In genomic region chr2:9990735-9991134, GRCh38 we compare ENCODE assay signal across 13 cellular contexts. TPM values are rescaled to one million over a fixed set of nuclear protein-coding genes. Genes with fewer than 3 reads are reported as not detected.
DNase-seq lines count a peak whose midpoint lies in the region; ATAC-seq and TF ChIP-seq lines count a peak whose summit lies in the region.
"Had no signal": no experiment of that assay in that cellular context is flagged by ENCODE, and none has a peak within 500 bp of the region (broad histone marks: within the 10 kb centered on the region; RNA-seq: fewer than 3 reads in every experiment).

No MANE protein-coding gene starts in this region.

- no peaks in the 10 kb centered on the region for H3K9me1 ChIP-seq in IMR-90 (ENCODE audit: insufficient read depth, low read length)

- no peak for TF ChIP-seq POLR2A in IMR-90 (IDR thresholded peaks at IDR 0.05; ENCODE audit: low read depth, low read length)

- no peak overlapping the region for H2AK9ac ChIP-seq in IMR-90 (replicated peaks; ENCODE audit: low read depth, low read length, poor library complexity)

- 73% methylated on average over 2 of the region's 6 CpGs; no CpG with 5 or more reads in 1 of the 2 experiments for WGBS in IMR-90 (ENCODE audit: extremely low coverage in 2 of 2, insufficient read length in 1 of 2), 2 experiments

- H3K9me3 Mint-ChIP-seq in activated CD4-positive, alpha-beta memory T cell treated with anti-CD3 and anti-CD28 coated beads, Interleukin-2, amount 10 ng/mL, durations not matched to agents 7 days and 5 days: no peaks in the 10 kb centered on the region
- no peaks in the 10 kb centered on the region for H3K9me3 Mint-ChIP-seq in T-helper 2 cell treated with Interferon-gamma antibody and Interleukin-4, amounts not matched to agents 5 μg/mL and 100 μg/mL, for 36 hours
- no peaks in the 10 kb centered on the region for H3K9me3 Mint-ChIP-seq in activated T-helper 1 cell treated with anti-CD3 and anti-CD28 coated beads, Interleukin-12 subunit alpha, Interleukin-12 subunit beta, Interleukin-2, Interleukin-4 antibody, amounts not matched to agents 30 ng/mL and 10 ng/mL and 1 ng/mL, durations not matched to agents 14 hours and 24 hours and 36 hours
- H3K9me3 Mint-ChIP-seq: central memory CD8-positive, alpha-beta T cell had no signal

- in situ Hi-C loops in IMR-90 (cut with MboI; ENCODE audit: low sequenced_read_pairs): no loop called here

- intact Hi-C loops in IMR-90 (cut with micrococcal nuclease): no loop called here
- intact Hi-C loops in activated T-helper 1 cell treated with anti-CD3 and anti-CD28 coated beads, Interleukin-12 subunit alpha, Interleukin-12 subunit beta, Interleukin-2, Interleukin-4 antibody, amounts not matched to agents 30 ng/mL and 10 ng/mL and 1 ng/mL, durations not matched to agents 14 hours and 24 hours and 36 hours (cut with micrococcal nuclease): no loop called here

- no peaks in the 10 kb centered on the region for H3K36me3 Mint-ChIP-seq in activated CD4-positive, alpha-beta memory T cell treated with anti-CD3 and anti-CD28 coated beads, Interleukin-2, amount 10 ng/mL, durations not matched to agents 7 days and 5 days (ENCODE audit: low read depth)
- no peaks in the 10 kb centered on the region for H3K36me3 Mint-ChIP-seq in T-helper 2 cell treated with Interferon-gamma antibody and Interleukin-4, amounts not matched to agents 5 μg/mL and 100 μg/mL, for 36 hours (ENCODE audit: low read depth)
- no peaks in the 10 kb centered on the region for H3K36me3 Mint-ChIP-seq in activated T-helper 1 cell treated with anti-CD3 and anti-CD28 coated beads, Interleukin-12 subunit alpha, Interleukin-12 subunit beta, Interleukin-2, Interleukin-4 antibody, amounts not matched to agents 30 ng/mL and 10 ng/mL and 1 ng/mL, durations not matched to agents 14 hours and 24 hours and 36 hours (ENCODE audit: low read depth)

- H4K20me1 ChIP-seq in IMR-90 (ENCODE audit: insufficient read depth, low read length): no peaks in the 10 kb centered on the region

- no peak overlapping the region for H4K91ac ChIP-seq in IMR-90 (ENCODE audit: insufficient read depth, low read depth, low read length)

- TF ChIP-seq CTCF in IMR-90 (conservative IDR thresholded peaks at IDR 0.05; ENCODE audit: low read depth, low read length): no peak

- no TSS peak for BruUV-seq in IMR-90 (replicated peaks; lab: Mats Ljungman, UMichigan)

- POLR2A ChIA-PET in IMR-90 (lab: Charles Lee; ENCODE audit: unreplicated experiment): no interaction called here
- POLR2A ChIA-PET in activated CD4-positive, alpha-beta memory T cell treated with anti-CD3 and anti-CD28 coated beads, Interleukin-2, amount 10 ng/mL, durations not matched to agents 7 days and 5 days (lab: Charles Lee): no interaction called here

- H3K14ac ChIP-seq in IMR-90 (replicated peaks; ENCODE audit: low read depth, low read length): no peak overlapping the region

- CTCF ChIA-PET in IMR-90 (lab: Yijun Ruan, JAX): no interaction called here
- CTCF ChIA-PET in activated CD4-positive, alpha-beta memory T cell treated with anti-CD3 and anti-CD28 coated beads, Interleukin-2, amount 10 ng/mL, durations not matched to agents 7 days and 5 days (lab: Charles Lee): interaction anchor here (1.0 to 1.4 kb wide), 3 partner anchors 10 to 82 kb away, joined by 3 to 6 read pairs (median 3); no protein-coding TSS in a partner anchor

- H3K27ac Mint-ChIP-seq in activated CD4-positive, alpha-beta memory T cell treated with anti-CD3 and anti-CD28 coated beads, Interleukin-2, amount 10 ng/mL, durations not matched to agents 7 days and 5 days: no peak overlapping the region
- H3K27ac Mint-ChIP-seq in T-helper 2 cell treated with Interferon-gamma antibody and Interleukin-4, amounts not matched to agents 5 μg/mL and 100 μg/mL, for 36 hours: no peak overlapping the region
- no peak overlapping the region for H3K27ac Mint-ChIP-seq in activated T-helper 1 cell treated with anti-CD3 and anti-CD28 coated beads, Interleukin-12 subunit alpha, Interleukin-12 subunit beta, Interleukin-2, Interleukin-4 antibody, amounts not matched to agents 30 ng/mL and 10 ng/mL and 1 ng/mL, durations not matched to agents 14 hours and 24 hours and 36 hours

- no peaks in the 10 kb centered on the region for H3K36me3 ChIP-seq in IMR-90 (ENCODE audit: control insufficient read depth, insufficient read depth, low read length)
- H3K36me3 ChIP-seq: neutrophil had no signal

- no peak overlapping the region for H2BK120ac ChIP-seq in IMR-90 (ENCODE audit: low read depth, low read length)

- peaks cover 2% of the 10 kb centered on the region for H3K4me1 ChIP-seq in IMR-90 (ENCODE audit: control insufficient read depth, insufficient read depth, low read length)

- H3K4me2 ChIP-seq in IMR-90 (ENCODE audit: low read depth, low read length): no peak overlapping the region

- ATAC-seq in IMR-90 (ENCODE audit: low read depth) (no peak), HG03439 (IDR thresholded peaks at IDR 0.05; ENCODE audit: unreplicated experiment) (no peak)

- dilution Hi-C loops in IMR-90 (cut with HindIII; ENCODE audit: low sequenced_read_pairs, unreplicated experiment): no loop called here

- peaks cover 1% of the 10 kb centered on the region for H3K27me3 Mint-ChIP-seq in activated CD4-positive, alpha-beta memory T cell treated with anti-CD3 and anti-CD28 coated beads, Interleukin-2, amount 10 ng/mL, durations not matched to agents 7 days and 5 days
- peaks cover 6% of the 10 kb centered on the region for H3K27me3 Mint-ChIP-seq in T-helper 2 cell treated with Interferon-gamma antibody and Interleukin-4, amounts not matched to agents 5 μg/mL and 100 μg/mL, for 36 hours (ENCODE audit: low read depth)
- H3K27me3 Mint-ChIP-seq in activated T-helper 1 cell treated with anti-CD3 and anti-CD28 coated beads, Interleukin-12 subunit alpha, Interleukin-12 subunit beta, Interleukin-2, Interleukin-4 antibody, amounts not matched to agents 30 ng/mL and 10 ng/mL and 1 ng/mL, durations not matched to agents 14 hours and 24 hours and 36 hours (ENCODE audit: insufficient read depth): peaks cover 4% of the 10 kb centered on the region
- H3K27me3 Mint-ChIP-seq: central memory CD8-positive, alpha-beta T cell had no signal

- no peak overlapping the region for H4K5ac ChIP-seq in IMR-90 (ENCODE audit: low read depth, low read length)

- no peak overlapping the region for H2BK20ac ChIP-seq in IMR-90 (ENCODE audit: low read depth, low read length)

- H3K4me3 ChIP-seq in IMR-90 (ENCODE audit: insufficient read depth, low read depth, low read length): no peak overlapping the region
- H3K4me3 ChIP-seq in skin epidermis: no peak overlapping the region

- no peak overlapping the region for H3K4me3 Mint-ChIP-seq in activated CD4-positive, alpha-beta memory T cell treated with anti-CD3 and anti-CD28 coated beads, Interleukin-2, amount 10 ng/mL, durations not matched to agents 7 days and 5 days
- no peak overlapping the region for H3K4me3 Mint-ChIP-seq in T-helper 2 cell treated with Interferon-gamma antibody and Interleukin-4, amounts not matched to agents 5 μg/mL and 100 μg/mL, for 36 hours
- H3K4me3 Mint-ChIP-seq in activated T-helper 1 cell treated with anti-CD3 and anti-CD28 coated beads, Interleukin-12 subunit alpha, Interleukin-12 subunit beta, Interleukin-2, Interleukin-4 antibody, amounts not matched to agents 30 ng/mL and 10 ng/mL and 1 ng/mL, durations not matched to agents 14 hours and 24 hours and 36 hours: no peak overlapping the region
- H3K4me3 Mint-ChIP-seq: central memory CD8-positive, alpha-beta T cell had no signal

- H3K4ac ChIP-seq in IMR-90 (ENCODE audit: low read depth, low read length): no peak overlapping the region

- H2AFZ ChIP-seq in IMR-90 (replicated peaks; ENCODE audit: low read length, poor library complexity): no peak overlapping the region

- no peak overlapping the region for H3K27ac ChIP-seq in IMR-90 (ENCODE audit: insufficient read depth, low read length)
- peak overlapping the region in 15 of 21 experiments; percentile 1 to 73 (median 45) for H3K27ac ChIP-seq in skin epidermis
- H3K27ac ChIP-seq: neutrophil had no signal

- no peak for DNase-seq in IMR-90
- peak; percentile 7 for DNase-seq in activated CD4-positive, alpha-beta memory T cell treated with anti-CD3 and anti-CD28 coated beads, Interleukin-2, amount 10 ng/mL, durations not matched to agents 7 days and 5 days
- peak; percentile 25 for DNase-seq in iPS DF 4.7 (ENCODE audit: extremely low read depth, low spot score)
- no peak for DNase-seq in hepatic stellate cell (ENCODE audit: low spot score)
- DNase-seq in T-helper 2 cell treated with Interferon-gamma antibody and Interleukin-4, amounts not matched to agents 5 μg/mL and 100 μg/mL, for 36 hours (ENCODE audit: low spot score): no peak
- no peak for DNase-seq in activated T-helper 1 cell treated with anti-CD3 and anti-CD28 coated beads, Interleukin-12 subunit alpha, Interleukin-12 subunit beta, Interleukin-2, Interleukin-4 antibody, amounts not matched to agents 30 ng/mL and 10 ng/mL and 1 ng/mL, durations not matched to agents 14 hours and 24 hours and 36 hours (ENCODE audit: low spot score)
- DNase-seq: activated CD4-positive, alpha-beta T cell treated with anti-CD3 and anti-CD28 coated beads, Interleukin-2, amount 50 U/mL, for 4 hours; NCI-H187 treated with DMSO at 0.1 percent for 48 hours; stimulated activated CD4-positive, alpha-beta T cell treated with anti-CD3 and anti-CD28 coated beads, Interleukin-4, amount 100 ng/mL, for 1 hour had no signal

- H3K18ac ChIP-seq in IMR-90 (ENCODE audit: low read depth, low read length): no peak overlapping the region

- no peak overlapping the region for H4K8ac ChIP-seq in IMR-90 (ENCODE audit: low read depth in 2 of 2, low read length in 2 of 2)

- no peak overlapping the region for H3K56ac ChIP-seq in IMR-90 (ENCODE audit: extremely low read depth, insufficient read depth, low read length)

- no peaks in the 10 kb centered on the region for H3K79me1 ChIP-seq in IMR-90 (ENCODE audit: low read depth in 1 of 2, low read length in 2 of 2)

- TF ChIP-seq RAD21 in IMR-90 (IDR thresholded peaks at IDR 0.05; ENCODE audit: low read length): no peak

- peaks cover 25% of the 10 kb centered on the region for H3K4me1 Mint-ChIP-seq in activated CD4-positive, alpha-beta memory T cell treated with anti-CD3 and anti-CD28 coated beads, Interleukin-2, amount 10 ng/mL, durations not matched to agents 7 days and 5 days
- peaks cover 8% of the 10 kb centered on the region for H3K4me1 Mint-ChIP-seq in T-helper 2 cell treated with Interferon-gamma antibody and Interleukin-4, amounts not matched to agents 5 μg/mL and 100 μg/mL, for 36 hours (ENCODE audit: low read depth)
- H3K4me1 Mint-ChIP-seq in activated T-helper 1 cell treated with anti-CD3 and anti-CD28 coated beads, Interleukin-12 subunit alpha, Interleukin-12 subunit beta, Interleukin-2, Interleukin-4 antibody, amounts not matched to agents 30 ng/mL and 10 ng/mL and 1 ng/mL, durations not matched to agents 14 hours and 24 hours and 36 hours (ENCODE audit: low read depth): peaks cover 7% of the 10 kb centered on the region
- H3K4me1 Mint-ChIP-seq: central memory CD8-positive, alpha-beta T cell had no signal

- no peak overlapping the region for H2AK5ac ChIP-seq in IMR-90 (ENCODE audit: low read depth, low read length)

- no peaks in the 10 kb centered on the region for H3K27me3 ChIP-seq in IMR-90 (ENCODE audit: control insufficient read depth, insufficient read depth, low read length)
- H3K27me3 ChIP-seq: neutrophil had no signal

- no peak overlapping the region for H2BK5ac ChIP-seq in IMR-90 (ENCODE audit: low read depth, low read length, poor library complexity, severe bottlenecking)

- H3K23ac ChIP-seq in IMR-90 (ENCODE audit: low read depth, low read length): no peak overlapping the region

- H2BK15ac ChIP-seq in IMR-90 (ENCODE audit: low read depth, low read length): no peak overlapping the region

- no peak overlapping the region for H3K9ac ChIP-seq in IMR-90 (ENCODE audit: low read depth, low read length)

- H3K9me3 ChIP-seq in IMR-90 (ENCODE audit: control insufficient read depth, insufficient read depth, low read length): no peaks in the 10 kb centered on the region
- H3K9me3 ChIP-seq: neutrophil had no signal

RNA-seq across cellular contexts. Expression of gene GRHL1, which starts 39.2 kb away (rescaled TPM):
- 0.18 and 0.56 TPM in 2 replicates for total RNA-seq in IMR-90 (2012; rRNA removed)
- 0.21 and 0.26 TPM in 2 replicates for polyA plus RNA-seq in IMR-90 (2012; rRNA removed)
- polyA plus RNA-seq in IMR-90 (2012; cell fraction: cytosol; rRNA removed): 0.03 and 0.04 TPM in 2 replicates
- polyA plus RNA-seq in IMR-90 (2012; cell fraction: nucleus; rRNA removed; ENCODE audit: low replicate concordance): 0.29 and 1.5 TPM in 2 replicates
- 1 to 10 TPM; 1.2 to 2.0 TPM for total RNA-seq in activated CD4-positive, alpha-beta memory T cell treated with anti-CD3 and anti-CD28 coated beads, Interleukin-2, amount 10 ng/mL, durations not matched to agents 7 days and 5 days
- total RNA-seq in activated T-helper 1 cell treated with anti-CD3 and anti-CD28 coated beads, Interleukin-12 subunit alpha, Interleukin-12 subunit beta, Interleukin-2, Interleukin-4 antibody, amounts not matched to agents 30 ng/mL and 10 ng/mL and 1 ng/mL, durations not matched to agents 14 hours and 24 hours and 36 hours: 1.4 and 1.5 TPM in 2 replicates

RNA-seq across cellular contexts. Expression of gene KLF11, which starts 52.6 kb away (rescaled TPM):
- total RNA-seq in IMR-90 (2012; rRNA removed): 2.0 and 2.2 TPM in 2 replicates
- polyA plus RNA-seq in IMR-90 (2012; rRNA removed): 2.4 and 2.5 TPM in 2 replicates
- 2.4 TPM in 2 replicates for polyA plus RNA-seq in IMR-90 (2012; cell fraction: cytosol; rRNA removed)
- polyA plus RNA-seq in IMR-90 (2012; cell fraction: nucleus; rRNA removed; ENCODE audit: low replicate concordance): 2.3 and 3.4 TPM in 2 replicates
- total RNA-seq in activated CD4-positive, alpha-beta memory T cell treated with anti-CD3 and anti-CD28 coated beads, Interleukin-2, amount 10 ng/mL, durations not matched to agents 7 days and 5 days: 10 to 100 TPM; 14.4 to 16.0 TPM
- total RNA-seq in activated T-helper 1 cell treated with anti-CD3 and anti-CD28 coated beads, Interleukin-12 subunit alpha, Interleukin-12 subunit beta, Interleukin-2, Interleukin-4 antibody, amounts not matched to agents 30 ng/mL and 10 ng/mL and 1 ng/mL, durations not matched to agents 14 hours and 24 hours and 36 hours: 7.8 and 10.8 TPM in 2 replicates

Comparison
In these comparisons a context has a peak if more than half of its experiments do, and no peak if none do; other contexts are left out.
1. DNase-seq: peak in activated CD4-positive, alpha-beta memory T cell treated with anti-CD3 and anti-CD28 coated beads, Interleukin-2, amount 10 ng/mL, durations not matched to agents 7 days and 5 days (single experiment) and iPS DF 4.7 (single experiment); none in IMR-90 (single experiment), hepatic stellate cell (single experiment), T-helper 2 cell treated with Interferon-gamma antibody and Interleukin-4, amounts not matched to agents 5 μg/mL and 100 μg/mL, for 36 hours (single experiment) and activated T-helper 1 cell treated with anti-CD3 and anti-CD28 coated beads, Interleukin-12 subunit alpha, Interleukin-12 subunit beta, Interleukin-2, Interleukin-4 antibody, amounts not matched to agents 30 ng/mL and 10 ng/mL and 1 ng/mL, durations not matched to agents 14 hours and 24 hours and 36 hours (single experiment).